In the genomic region with DNA sequence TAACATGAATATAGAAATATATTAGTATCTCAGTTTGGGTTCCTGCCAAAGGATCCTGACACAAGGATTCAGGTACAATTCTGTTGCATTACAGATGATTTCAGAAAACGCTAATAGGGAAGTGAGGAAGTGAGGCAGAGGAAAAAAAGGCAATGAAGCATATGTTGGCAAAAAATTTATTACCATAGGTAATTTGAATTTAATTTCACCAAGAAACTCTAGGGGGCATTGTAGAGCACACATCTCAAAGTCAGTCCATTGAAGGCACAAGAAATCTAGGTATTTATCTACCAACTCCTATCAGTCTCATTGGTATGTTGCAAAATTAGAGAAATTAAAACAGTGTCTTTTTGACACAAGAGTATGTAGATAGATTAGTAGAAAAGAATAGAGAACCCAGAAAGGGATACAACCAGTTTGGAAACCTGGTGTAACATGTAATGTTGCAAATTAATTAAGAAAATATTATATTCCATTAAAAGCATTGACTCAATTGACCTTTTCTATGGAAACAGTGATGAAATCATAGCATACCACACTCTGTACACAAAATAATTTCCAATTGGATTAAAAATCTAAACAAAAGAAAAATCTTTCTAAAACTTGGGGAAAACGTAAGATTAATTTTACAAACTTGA, we compare ENCODE assay signal across 10 cellular contexts.
A peak's percentile ranks its signal among the peaks of the same experiment; 100 is the strongest.
DNase-seq lines count a peak whose midpoint lies in the region; ATAC-seq and TF ChIP-seq lines count a peak whose summit lies in the region.
"Had no signal": no experiment of that assay in that cellular context is flagged by ENCODE, and none has a peak within 500 bp of the region (broad histone marks: within the 10 kb centered on the region; RNA-seq: fewer than 3 reads in every experiment).

No MANE protein-coding gene starts in this region.

- in situ Hi-C loops in GM13977 (cut with MboI; ENCODE audit: low pct_unique_long_range_greater_than_20kb, low sequenced_read_pairs, unreplicated experiment): no loop called here

- TF ChIP-seq EP300 in stomach (IDR thresholded peaks at IDR 0.05): no peak

- H3K36me3 ChIP-seq in stomach: no peaks in the 10 kb centered on the region

- H3K27me3 ChIP-seq in stomach: no peaks in the 10 kb centered on the region

- WGBS in stomach, 5 donors: 51 to 60% (median 55%) methylated on average over 2 of the region's 2 CpGs

- peak; percentile 23 for DNase-seq in A172 (ENCODE audit: low spot score)
- peak; percentile 6 for DNase-seq in GM13977 (ENCODE audit: low spot score)
- peak; percentile 31 for DNase-seq in NOMO-1 treated with DMSO at 0.1 percent for 48 hours (lab: John Stamatoyannopoulos, UW; ENCODE audit: unreplicated experiment)
- DNase-seq in epithelial cell of proximal tubule (ENCODE audit: low read depth): no peak
- DNase-seq in stomach: no peak
- DNase-seq in activated CD4-positive, alpha-beta T cell treated with anti-CD3 and anti-CD28 coated beads, Interleukin-2, amount 50 U/mL, for 4 hours: no peak
- DNase-seq: activated B cell treated with CpG ODN at 0.5 μM for 24 hours, naive B cell had no signal

- no peaks in the 10 kb centered on the region for H3K4me1 ChIP-seq in stomach

- no peaks in the 10 kb centered on the region for H3K9me3 ChIP-seq in stomach

- H3K27ac ChIP-seq in stomach: no peak overlapping the region

- TF ChIP-seq POLR2A in stomach (IDR thresholded peaks at IDR 0.05): no peak

- intact Hi-C loops in stomach (cut with DNase I; ENCODE audit: low total_unique reads): no loop called here

- ATAC-seq in esophagus mucosa: no peak
- no peak for ATAC-seq in GM21367 (IDR thresholded peaks at IDR 0.05; ENCODE audit: unreplicated experiment)

- TF ChIP-seq CTCF in GM13977 (IDR thresholded peaks at IDR 0.05; ENCODE audit: extremely low read depth, insufficient read depth, missing control alignments) (peak; percentile 38), epithelial cell of proximal tubule (conservative IDR thresholded peaks at IDR 0.05; ENCODE audit: low read depth, low read length) (peak; percentile 66), stomach (IDR thresholded peaks at IDR 0.05) (peak in 1 of 7 experiments; percentile 25)

- H3K4me3 ChIP-seq in epithelial cell of proximal tubule (ENCODE audit: low read depth, low read length) (no peak overlapping the region), stomach (no peak overlapping the region)

Comparison
In these comparisons a context has a peak if more than half of its experiments do, and no peak if none do; other contexts are left out.
1. DNase-seq: peak in A172 (single experiment), GM13977 (single experiment) and NOMO-1 treated with DMSO at 0.1 percent for 48 hours (single experiment); none in epithelial cell of proximal tubule (single experiment), stomach (single experiment) and activated CD4-positive, alpha-beta T cell treated with anti-CD3 and anti-CD28 coated beads, Interleukin-2, amount 50 U/mL, for 4 hours (0 of 2).